Comparison of ENCODE assay signal across 23 cellular contexts in genomic region chr18:21760321-21760720, GRCh38. TPM values are rescaled to one million over a fixed set of nuclear protein-coding genes. Genes with fewer than 3 reads are reported as not detected.
DNase-seq lines count a peak whose midpoint lies in the region; ATAC-seq and TF ChIP-seq lines count a peak whose summit lies in the region.
"Had no signal": no experiment of that assay in that cellular context is flagged by ENCODE, and none has a peak within 500 bp of the region (broad histone marks: within the 10 kb centered on the region; RNA-seq: fewer than 3 reads in every experiment).

No MANE protein-coding gene starts in this region.

- ATAC-seq in GM21825 (IDR thresholded peaks at IDR 0.05; ENCODE audit: unreplicated experiment) (no peak), HG03439 (IDR thresholded peaks at IDR 0.05; ENCODE audit: unreplicated experiment) (no peak)
- ATAC-seq: foreskin keratinocyte had no signal

- H3K4me1 Mint-ChIP-seq in brain = peaks cover 59% of the 10 kb centered on the region
- peaks cover 5% of the 10 kb centered on the region for H3K4me1 Mint-ChIP-seq in activated T-helper 1 cell treated with anti-CD3 and anti-CD28 coated beads, Interleukin-12 subunit alpha, Interleukin-12 subunit beta, Interleukin-2, Interleukin-4 antibody, amounts not matched to agents 30 ng/mL and 10 ng/mL and 1 ng/mL, durations not matched to agents 14 hours and 24 hours and 36 hours (ENCODE audit: low read depth)

- peaks cover 91% of the 10 kb centered on the region for H3K79me2 ChIP-seq in Karpas-422 (ENCODE audit: low read length)

- no peaks in the 10 kb centered on the region for H3K9me3 ChIP-seq in Karpas-422 (ENCODE audit: low read length)
- H3K9me3 ChIP-seq: spleen had no signal

- 0 out of 2 replicates have a peak overlapping the region, but pooled peaks have one; percentile 1 for H3K27ac ChIP-seq in Karpas-422 (ENCODE audit: low read length)
- H3K27ac ChIP-seq: foreskin keratinocyte, RWPE1, spleen had no signal

- H3K4me2 ChIP-seq in Karpas-422 (ENCODE audit: low read depth, low read length, poor library complexity, severe bottlenecking) = peak overlapping the region; percentile 24

- H2AFZ ChIP-seq in Karpas-422 (ENCODE audit: low read length) = no peak overlapping the region

- peaks cover 5% of the 10 kb centered on the region for H3K36me3 ChIP-seq in Karpas-422 (ENCODE audit: insufficient read depth, low read length)

- H3K27me3 Mint-ChIP-seq in brain = peaks cover 3% of the 10 kb centered on the region
- H3K27me3 Mint-ChIP-seq in activated T-helper 1 cell treated with anti-CD3 and anti-CD28 coated beads, Interleukin-12 subunit alpha, Interleukin-12 subunit beta, Interleukin-2, Interleukin-4 antibody, amounts not matched to agents 30 ng/mL and 10 ng/mL and 1 ng/mL, durations not matched to agents 14 hours and 24 hours and 36 hours (ENCODE audit: insufficient read depth) = no peaks in the 10 kb centered on the region
- H3K27me3 Mint-ChIP-seq: activated CD4-positive, alpha-beta T cell treated with anti-CD3 and anti-CD28 coated beads, Interleukin-2, amount 10 ng/mL, durations not matched to agents 7 days and 5 days had no signal

- TF ChIP-seq CTCF in AG10803 (conservative IDR thresholded peaks at IDR 0.05; ENCODE audit: low read length) (no peak), brain (conservative IDR thresholded peaks at IDR 0.05) (no peak)

- H3K27ac Mint-ChIP-seq in brain = peak overlapping the region in 4 of 5 experiments; percentile 26 to 77 (median 54)
- no peak overlapping the region for H3K27ac Mint-ChIP-seq in activated T-helper 1 cell treated with anti-CD3 and anti-CD28 coated beads, Interleukin-12 subunit alpha, Interleukin-12 subunit beta, Interleukin-2, Interleukin-4 antibody, amounts not matched to agents 30 ng/mL and 10 ng/mL and 1 ng/mL, durations not matched to agents 14 hours and 24 hours and 36 hours
- H3K27ac Mint-ChIP-seq: activated CD4-positive, alpha-beta T cell treated with anti-CD3 and anti-CD28 coated beads, Interleukin-2, amount 10 ng/mL, durations not matched to agents 7 days and 5 days; nephron progenitor cell had no signal

- H3K9me3 Mint-ChIP-seq in brain = peaks cover 0 to 2% (median 0%) of the 10 kb centered on the region in 5 experiments
- H3K9me3 Mint-ChIP-seq in activated T-helper 1 cell treated with anti-CD3 and anti-CD28 coated beads, Interleukin-12 subunit alpha, Interleukin-12 subunit beta, Interleukin-2, Interleukin-4 antibody, amounts not matched to agents 30 ng/mL and 10 ng/mL and 1 ng/mL, durations not matched to agents 14 hours and 24 hours and 36 hours = no peaks in the 10 kb centered on the region
- H3K9me3 Mint-ChIP-seq: activated CD4-positive, alpha-beta T cell treated with anti-CD3 and anti-CD28 coated beads, Interleukin-2, amount 10 ng/mL, durations not matched to agents 7 days and 5 days; nephron progenitor cell had no signal

- no peaks in the 10 kb centered on the region for H4K20me1 ChIP-seq in Karpas-422 (ENCODE audit: insufficient read depth, low read depth, low read length)

- H3K4me3 Mint-ChIP-seq in brain = peak overlapping the region in 4 of 5 experiments; percentile 23 to 65 (median 34)
- H3K4me3 Mint-ChIP-seq in activated T-helper 1 cell treated with anti-CD3 and anti-CD28 coated beads, Interleukin-12 subunit alpha, Interleukin-12 subunit beta, Interleukin-2, Interleukin-4 antibody, amounts not matched to agents 30 ng/mL and 10 ng/mL and 1 ng/mL, durations not matched to agents 14 hours and 24 hours and 36 hours = no peak overlapping the region
- H3K4me3 Mint-ChIP-seq: activated CD4-positive, alpha-beta T cell treated with anti-CD3 and anti-CD28 coated beads, Interleukin-2, amount 10 ng/mL, durations not matched to agents 7 days and 5 days; nephron progenitor cell had no signal

- intact Hi-C loops in activated T-helper 1 cell treated with anti-CD3 and anti-CD28 coated beads, Interleukin-12 subunit alpha, Interleukin-12 subunit beta, Interleukin-2, Interleukin-4 antibody, amounts not matched to agents 30 ng/mL and 10 ng/mL and 1 ng/mL, durations not matched to agents 14 hours and 24 hours and 36 hours (cut with micrococcal nuclease) = no loop called here

- no peaks in the 10 kb centered on the region for H3K9me2 ChIP-seq in Karpas-422 (replicated peaks; ENCODE audit: insufficient read depth, low read length)

- peak; percentile 82 for DNase-seq in AG10803 (ENCODE audit: low read depth)
- no peak for DNase-seq in Karpas-422
- DNase-seq in iris pigment epithelial cell (ENCODE audit: low read depth) = peak; percentile 53
- no peak for DNase-seq in NCI-H2029 treated with DMSO at 0.1 percent for 48 hours (lab: John Stamatoyannopoulos, UW)
- DNase-seq in activated T-helper 1 cell treated with anti-CD3 and anti-CD28 coated beads, Interleukin-12 subunit alpha, Interleukin-12 subunit beta, Interleukin-2, Interleukin-4 antibody, amounts not matched to agents 30 ng/mL and 10 ng/mL and 1 ng/mL, durations not matched to agents 14 hours and 24 hours and 36 hours (ENCODE audit: low spot score) = no peak
- DNase-seq: activated CD4-positive, alpha-beta T cell treated with anti-CD3 and anti-CD28 coated beads, Interleukin-2, amount 10 ng/mL, durations not matched to agents 7 days and 5 days; activated CD8-positive, alpha-beta memory T cell treated with anti-CD3 and anti-CD28 coated beads, Interleukin-2, amount 50 U/mL, for 48 hours; activated gamma-delta T cell treated with Interleukin-2 at 50 U/mL for 16 hours; amygdala; C1 segment of cervical spinal cord; effector memory CD4-positive, alpha-beta T cell; foreskin keratinocyte; mesendoderm; NCI-H1694 treated with DMSO at 0.1 percent for 48 hours; NCI-H446 treated with DMSO at 0.1 percent for 48 hours; nephron progenitor cell; spleen; stimulated activated CD4-positive, alpha-beta T cell treated with anti-CD3 and anti-CD28 coated beads, Interleukin-4, amount 100 ng/mL, for 4 hours; T-helper 1 cell had no signal

- peaks cover 22% of the 10 kb centered on the region for H3K36me3 Mint-ChIP-seq in brain
- H3K36me3 Mint-ChIP-seq in activated T-helper 1 cell treated with anti-CD3 and anti-CD28 coated beads, Interleukin-12 subunit alpha, Interleukin-12 subunit beta, Interleukin-2, Interleukin-4 antibody, amounts not matched to agents 30 ng/mL and 10 ng/mL and 1 ng/mL, durations not matched to agents 14 hours and 24 hours and 36 hours (ENCODE audit: low read depth) = peaks cover 3% of the 10 kb centered on the region

- H3K4me1 ChIP-seq in Karpas-422 (ENCODE audit: low read length) = peaks cover 41% of the 10 kb centered on the region

- H3K4me3 ChIP-seq in AG10803 (ENCODE audit: low read length) (no peak overlapping the region), Karpas-422 (ENCODE audit: low read length) (no peak overlapping the region)
- H3K4me3 ChIP-seq: spleen had no signal

- no peaks in the 10 kb centered on the region for H3K27me3 ChIP-seq in Karpas-422 (ENCODE audit: low read length)
- H3K27me3 ChIP-seq: foreskin keratinocyte, spleen had no signal

- H3K9ac ChIP-seq in Karpas-422 (ENCODE audit: low read length) = no peak overlapping the region

RNA-seq across cellular contexts. Expression of gene MIB1, which starts 19.7 kb away (rescaled TPM):
- 40.4 and 56.2 TPM in 2 replicates for total RNA-seq in Karpas-422 (2014; rRNA removed; shearing (Covaris generic); ENCODE audit: low replicate concordance)
- polyA plus RNA-seq in brain (ENCODE audit: insufficient read depth, low read depth, low replicate concordance) = 9.6 TPM
- total RNA-seq in activated T-helper 1 cell treated with anti-CD3 and anti-CD28 coated beads, Interleukin-12 subunit alpha, Interleukin-12 subunit beta, Interleukin-2, Interleukin-4 antibody, amounts not matched to agents 30 ng/mL and 10 ng/mL and 1 ng/mL, durations not matched to agents 14 hours and 24 hours and 36 hours = 29.8 and 31.7 TPM in 2 replicates

RNA-seq across cellular contexts. Expression of gene ABHD3, which starts 55.7 kb away (rescaled TPM):
- total RNA-seq in Karpas-422 (2014; rRNA removed; shearing (Covaris generic); ENCODE audit: low replicate concordance) = 64.2 and 142 TPM in 2 replicates
- 16.3 TPM for polyA plus RNA-seq in brain (ENCODE audit: insufficient read depth, low read depth, low replicate concordance)
- total RNA-seq in activated T-helper 1 cell treated with anti-CD3 and anti-CD28 coated beads, Interleukin-12 subunit alpha, Interleukin-12 subunit beta, Interleukin-2, Interleukin-4 antibody, amounts not matched to agents 30 ng/mL and 10 ng/mL and 1 ng/mL, durations not matched to agents 14 hours and 24 hours and 36 hours = 29.2 and 36.0 TPM in 2 replicates

Comparison
In these comparisons a context has a peak if more than half of its experiments do, and no peak if none do; other contexts are left out.
1. DNase-seq: peak in AG10803 (single experiment) and iris pigment epithelial cell (single experiment); none in Karpas-422 (single experiment), NCI-H2029 treated with DMSO at 0.1 percent for 48 hours (single experiment) and activated T-helper 1 cell treated with anti-CD3 and anti-CD28 coated beads, Interleukin-12 subunit alpha, Interleukin-12 subunit beta, Interleukin-2, Interleukin-4 antibody, amounts not matched to agents 30 ng/mL and 10 ng/mL and 1 ng/mL, durations not matched to agents 14 hours and 24 hours and 36 hours (single experiment).